Comparison of ENCODE assay signal across 9 cellular contexts in genomic region chr6:79813854-79814477, GRCh38.
A peak's percentile ranks its signal among the peaks of the same experiment; 100 is the strongest.
DNase-seq lines count a peak whose midpoint lies in the region; ATAC-seq, FAIRE-seq and TF ChIP-seq lines count a peak whose summit lies in the region.
"Had no signal": no experiment of that assay in that cellular context is flagged by ENCODE, and none has a peak within 500 bp of the region (broad histone marks: within the 10 kb centered on the region; RNA-seq: fewer than 3 reads in every experiment).

No MANE protein-coding gene starts in this region.

- dilution Hi-C loops in endothelial cell of umbilical vein (cut with MboI; ENCODE audit: extremely low pct_ligation_motif_present, low sequenced_read_pairs), result no loop called here

- no peaks in the 10 kb centered on the region for H3K4me1 ChIP-seq in endothelial cell of umbilical vein (ENCODE audit: control insufficient read depth, extremely low read depth, insufficient read depth, low read length)
- H3K4me1 ChIP-seq in naive thymus-derived CD4-positive, alpha-beta T cell (ENCODE audit: control insufficient read depth in 2 of 2, insufficient read depth in 2 of 2, low read length in 2 of 2), result no peaks in the 10 kb centered on the region

- H3K4me2 ChIP-seq in endothelial cell of umbilical vein (ENCODE audit: insufficient read depth, low read length), result no peak overlapping the region

- H3K9me3 Mint-ChIP-seq in Calu3 (ENCODE audit: low read depth, unreplicated experiment), result peaks cover 3% of the 10 kb centered on the region
- H3K9me3 Mint-ChIP-seq in naive thymus-derived CD4-positive, alpha-beta T cell, result no peaks in the 10 kb centered on the region
- no peaks in the 10 kb centered on the region for H3K9me3 Mint-ChIP-seq in stimulated activated effector memory CD8-positive, alpha-beta T cell treated with anti-CD3 and anti-CD28 coated beads, Interleukin-12 subunit alpha, Interleukin-12 subunit beta, amount 100 ng/mL, for 72 hours

- no peaks in the 10 kb centered on the region for H4K20me1 ChIP-seq in endothelial cell of umbilical vein (replicated peaks; ENCODE audit: control insufficient read depth, extremely low read depth, insufficient read depth, low read length)

- H3K4me3 Mint-ChIP-seq in Calu3 (ENCODE audit: low read depth, unreplicated experiment), result no peak overlapping the region
- no peak overlapping the region for H3K4me3 Mint-ChIP-seq in naive thymus-derived CD4-positive, alpha-beta T cell
- no peak overlapping the region for H3K4me3 Mint-ChIP-seq in stimulated activated effector memory CD8-positive, alpha-beta T cell treated with anti-CD3 and anti-CD28 coated beads, Interleukin-12 subunit alpha, Interleukin-12 subunit beta, amount 100 ng/mL, for 72 hours

- H3K79me2 ChIP-seq in endothelial cell of umbilical vein (ENCODE audit: control insufficient read depth, insufficient read depth, low read length), result no peaks in the 10 kb centered on the region

- ATAC-seq in GM19395 (IDR thresholded peaks at IDR 0.05; ENCODE audit: unreplicated experiment) (peak; percentile 93), HG03439 (IDR thresholded peaks at IDR 0.05; ENCODE audit: unreplicated experiment) (peak; percentile 96)
- peak; percentile 64 for ATAC-seq in naive thymus-derived CD4-positive, alpha-beta T cell
- ATAC-seq in stimulated activated effector memory CD8-positive, alpha-beta T cell treated with anti-CD3 and anti-CD28 coated beads, Interleukin-12 subunit alpha, Interleukin-12 subunit beta, amount 100 ng/mL, for 72 hours, result peak; percentile 68

- H3K27me3 ChIP-seq in endothelial cell of umbilical vein (ENCODE audit: control insufficient read depth in 2 of 2, insufficient read depth in 2 of 2, low read length in 2 of 2), result peaks cover 5 to 9% of the 10 kb centered on the region in 2 experiments
- H3K27me3 ChIP-seq in naive thymus-derived CD4-positive, alpha-beta T cell (ENCODE audit: control insufficient read depth in 2 of 2, insufficient read depth in 2 of 2, low read length in 2 of 2), result no peaks in the 10 kb centered on the region

- H3K27me3 Mint-ChIP-seq in Calu3 (ENCODE audit: unreplicated experiment), result no peaks in the 10 kb centered on the region
- peaks cover 3 to 20% (median 6%) of the 10 kb centered on the region in 5 donors for H3K27me3 Mint-ChIP-seq in naive thymus-derived CD4-positive, alpha-beta T cell

- no peaks in the 10 kb centered on the region for H3K36me3 ChIP-seq in endothelial cell of umbilical vein (ENCODE audit: control insufficient read depth in 2 of 2, extremely low read depth in 1 of 2, insufficient read depth in 2 of 2, low read length in 2 of 2)
- no peaks in the 10 kb centered on the region for H3K36me3 ChIP-seq in naive thymus-derived CD4-positive, alpha-beta T cell (ENCODE audit: control insufficient read depth in 2 of 3, insufficient read depth in 3 of 3, low read length in 3 of 3)

- H3K9ac ChIP-seq in endothelial cell of umbilical vein (replicated peaks; ENCODE audit: extremely low read depth, insufficient read depth, low read length), result no peak overlapping the region

- H3K27ac Mint-ChIP-seq in Calu3 (ENCODE audit: unreplicated experiment), result no peak overlapping the region
- no peak overlapping the region for H3K27ac Mint-ChIP-seq in naive thymus-derived CD4-positive, alpha-beta T cell
- H3K27ac Mint-ChIP-seq in stimulated activated effector memory CD8-positive, alpha-beta T cell treated with anti-CD3 and anti-CD28 coated beads, Interleukin-12 subunit alpha, Interleukin-12 subunit beta, amount 100 ng/mL, for 72 hours, result no peak overlapping the region

- H3K4me1 Mint-ChIP-seq in Calu3 (ENCODE audit: low read depth, unreplicated experiment), result no peaks in the 10 kb centered on the region
- H3K4me1 Mint-ChIP-seq in naive thymus-derived CD4-positive, alpha-beta T cell, result no peaks in the 10 kb centered on the region
- H3K4me1 Mint-ChIP-seq in stimulated activated effector memory CD8-positive, alpha-beta T cell treated with anti-CD3 and anti-CD28 coated beads, Interleukin-12 subunit alpha, Interleukin-12 subunit beta, amount 100 ng/mL, for 72 hours, result no peaks in the 10 kb centered on the region

- CTCF ChIA-PET in Calu3 (lab: Charles Lee), result no interaction called here
- CTCF ChIA-PET in endothelial cell of umbilical vein (lab: Charles Lee), result interaction anchor here (0.9 to 1.3 kb wide), 5 partner anchors 10 to 243 kb away, joined by 3 to 10 read pairs (median 3); no protein-coding TSS in a partner anchor
- CTCF ChIA-PET in naive thymus-derived CD4-positive, alpha-beta T cell (lab: Charles Lee), result interaction anchor here (0.6 to 1.6 kb wide), 5 partner anchors 9 to 393 kb away, joined by 3 read pairs; no protein-coding TSS in a partner anchor

- no peak for TF ChIP-seq POLR2A in endothelial cell of umbilical vein (IDR thresholded peaks at IDR 0.05; ENCODE audit: low read depth, low read length)

- no peak overlapping the region for H3K27ac ChIP-seq in endothelial cell of umbilical vein (ENCODE audit: insufficient read depth, low read depth, low read length)
- no peak overlapping the region for H3K27ac ChIP-seq in naive thymus-derived CD4-positive, alpha-beta T cell (ENCODE audit: low read depth, low read length)
- H3K27ac ChIP-seq: epithelial cell of prostate had no signal

- DNase-seq in Calu3 (peak; percentile 82), NCI-H748 (lab: John Stamatoyannopoulos, UW; ENCODE audit: unreplicated experiment) (peak; percentile 84), endothelial cell of umbilical vein (ENCODE audit: low read depth, low spot score) (peak; percentile 73)
- peak; percentile 12 to 38 for DNase-seq in activated CD8-positive, alpha-beta memory T cell treated with anti-CD3 and anti-CD28 coated beads for 4 hours (ENCODE audit: low read depth in 2 of 2)
- peak; percentile 2 to 53 (median 32) for DNase-seq in naive thymus-derived CD4-positive, alpha-beta T cell
- peak; percentile 57 to 79 for DNase-seq in stimulated activated effector memory CD8-positive, alpha-beta T cell treated with anti-CD3 and anti-CD28 coated beads, Interleukin-12 subunit alpha, Interleukin-12 subunit beta, amount 100 ng/mL, for 72 hours (ENCODE audit: low spot score in 2 of 2)

- H2AFZ ChIP-seq in endothelial cell of umbilical vein (ENCODE audit: low read depth, low read length), result no peak overlapping the region

- BruUV-seq in Calu3 (replicated peaks; lab: Mats Ljungman, UMichigan) (no TSS peak), endothelial cell of umbilical vein (replicated peaks; lab: Mats Ljungman, UMichigan) (no TSS peak)

- peak; percentile 82 for FAIRE-seq in endothelial cell of umbilical vein (lab: Jason Lieb, UNC)

- no peaks in the 10 kb centered on the region for H3K9me3 ChIP-seq in endothelial cell of umbilical vein (replicated peaks; ENCODE audit: control insufficient read depth, insufficient read depth, low read length)
- no peaks in the 10 kb centered on the region for H3K9me3 ChIP-seq in naive thymus-derived CD4-positive, alpha-beta T cell (ENCODE audit: control insufficient read depth in 2 of 3, low read length in 3 of 3)

- peak; percentile 67 for TF ChIP-seq CTCF in Calu3 (IDR thresholded peaks at IDR 0.05; ENCODE audit: unreplicated experiment)
- TF ChIP-seq CTCF in endothelial cell of umbilical vein (IDR thresholded peaks at IDR 0.05; ENCODE audit: extremely low read depth in 1 of 2, insufficient read depth in 1 of 2, low read depth in 1 of 2, low read length in 2 of 2), result peak; percentile 81

- POLR2A ChIA-PET in endothelial cell of umbilical vein (lab: Charles Lee), result no interaction called here
- POLR2A ChIA-PET in naive thymus-derived CD4-positive, alpha-beta T cell (lab: Charles Lee), result interaction anchor here (0.6 kb wide), 1 partner anchor 59 kb away, joined by 3 read pairs; no protein-coding TSS in a partner anchor

- H3K36me3 Mint-ChIP-seq in Calu3 (ENCODE audit: insufficient read depth, unreplicated experiment), result no peaks in the 10 kb centered on the region
- no peaks in the 10 kb centered on the region for H3K36me3 Mint-ChIP-seq in naive thymus-derived CD4-positive, alpha-beta T cell
- no peaks in the 10 kb centered on the region for H3K36me3 Mint-ChIP-seq in stimulated activated effector memory CD8-positive, alpha-beta T cell treated with anti-CD3 and anti-CD28 coated beads, Interleukin-12 subunit alpha, Interleukin-12 subunit beta, amount 100 ng/mL, for 72 hours

- H3K4me3 ChIP-seq in endothelial cell of umbilical vein (replicated peaks in 1 of 3; ENCODE audit: insufficient read depth in 1 of 3, low read depth in 1 of 3, low read length in 3 of 3), result no peak overlapping the region
- H3K4me3 ChIP-seq in naive thymus-derived CD4-positive, alpha-beta T cell (ENCODE audit: low read length), result no peak overlapping the region

- intact Hi-C loops in Calu3 (cut with micrococcal nuclease; ENCODE audit: unreplicated experiment) (loop anchor here (1.0 kb wide), 1 partner anchor 36 kb away; no protein-coding TSS in a partner anchor), endothelial cell of umbilical vein (cut with micrococcal nuclease) (loop anchor here (1.0 to 10.0 kb wide), 5 partner anchors 36 to 737 kb away; partner anchors contain the start of gene PHIP)
- intact Hi-C loops in naive thymus-derived CD4-positive, alpha-beta T cell (cut with micrococcal nuclease), result loop anchor here (1.0 to 2.0 kb wide), 4 partner anchors 36 to 244 kb away; no protein-coding TSS in a partner anchor

- H3K9me1 ChIP-seq in endothelial cell of umbilical vein (replicated peaks; ENCODE audit: control insufficient read depth, extremely low read depth, insufficient read depth, low read length), result no peaks in the 10 kb centered on the region

TF ChIP-seq in endothelial cell of umbilical vein, 7 proteins besides CTCF, POLR2A, EP300 and RAD21:
- no peak for TF ChIP-seq JUN (IDR thresholded peaks at IDR 0.05; ENCODE audit: borderline replicate concordance, insufficient read depth, insufficient read length, low read depth)
- no peak for TF ChIP-seq EZH2 (IDR thresholded peaks at IDR 0.05; ENCODE audit: borderline replicate concordance, low read depth, low read length, severe bottlenecking)
- no peak for TF ChIP-seq MAX (IDR thresholded peaks at IDR 0.05; ENCODE audit: insufficient read depth, insufficient read length)

Comparison
In these comparisons a context has a peak if more than half of its experiments do, and no peak if none do; other contexts are left out.
1. DNase-seq: peak in every context shown above with its lines; median percentile 84 in NCI-H748; 82 in Calu3; 73 in endothelial cell of umbilical vein; 68 in stimulated activated effector memory CD8-positive, alpha-beta T cell treated with anti-CD3 and anti-CD28 coated beads, Interleukin-12 subunit alpha, Interleukin-12 subunit beta, amount 100 ng/mL, for 72 hours; 32 in naive thymus-derived CD4-positive, alpha-beta T cell; 25 in activated CD8-positive, alpha-beta memory T cell treated with anti-CD3 and anti-CD28 coated beads for 4 hours.